ENCODE assay signal across 6 cellular contexts in the genomic region with DNA sequence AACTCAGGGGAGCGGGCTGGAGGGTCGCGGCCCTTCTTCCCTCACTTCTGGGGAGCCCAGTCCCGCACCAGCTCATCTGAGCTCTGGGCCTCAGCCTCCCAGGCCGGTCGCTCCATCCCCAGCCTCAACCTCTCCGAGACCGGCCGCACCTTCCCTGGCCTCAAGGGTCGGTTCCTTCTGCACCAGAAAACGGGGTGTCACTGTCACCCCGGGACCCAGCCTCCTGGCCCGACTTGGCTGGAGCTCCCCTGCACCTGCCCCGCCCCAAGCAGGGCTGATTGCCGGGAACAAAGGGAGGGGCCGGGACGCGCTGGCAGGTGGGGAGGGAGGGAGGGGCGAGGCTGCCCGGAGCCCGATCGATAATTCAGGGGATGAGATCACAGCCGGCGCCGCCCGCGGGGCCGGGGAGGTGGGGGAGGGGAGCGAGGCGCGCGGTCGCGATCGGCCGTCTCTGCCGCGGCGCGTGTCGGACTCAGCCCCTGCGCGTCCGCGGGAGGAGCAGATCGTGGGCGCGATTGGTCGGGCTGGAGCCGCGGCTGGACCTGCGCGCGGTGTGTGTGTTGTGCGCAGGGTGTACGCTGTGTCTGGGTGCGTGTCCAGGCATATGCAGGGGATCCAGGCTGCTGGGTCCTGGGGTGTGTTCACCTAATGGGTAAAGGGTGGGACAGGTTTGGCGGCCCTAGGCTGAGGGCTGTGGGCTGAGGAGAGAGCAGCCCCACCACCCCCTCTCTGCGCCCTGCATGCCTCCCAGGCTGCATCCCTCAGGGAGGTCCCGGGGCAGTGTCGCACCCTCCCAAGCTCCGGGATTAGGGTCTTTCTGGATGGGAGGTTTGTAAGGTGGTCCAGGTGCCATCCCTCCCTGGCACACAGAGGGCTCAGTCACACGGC. TPM values are rescaled to one million over a fixed set of nuclear protein-coding genes. Genes with fewer than 3 reads are reported as not detected.
DNase-seq lines count a peak whose midpoint lies in the region; ATAC-seq and TF ChIP-seq lines count a peak whose summit lies in the region.

No MANE protein-coding gene starts in this region.

- peaks cover 11% of the 10 kb centered on the region for H3K27me3 Mint-ChIP-seq in endothelial cell (ENCODE audit: unreplicated experiment)

- peak overlapping the region; percentile 83 for H3K4me3 Mint-ChIP-seq in endothelial cell (ENCODE audit: unreplicated experiment)

- no peaks in the 10 kb centered on the region for H3K4me1 Mint-ChIP-seq in endothelial cell (ENCODE audit: unreplicated experiment)

- H3K9me3 Mint-ChIP-seq in endothelial cell (ENCODE audit: unreplicated experiment), result no peaks in the 10 kb centered on the region

- ATAC-seq in sciatic nerve, result peak; percentile 47

- no peak for TF ChIP-seq CTCF in endothelial cell (IDR thresholded peaks at IDR 0.05; ENCODE audit: unreplicated experiment)

- H3K36me3 Mint-ChIP-seq in endothelial cell (ENCODE audit: low read depth, unreplicated experiment), result peaks cover 9% of the 10 kb centered on the region

- DNase-seq in NCI-H524 (lab: John Stamatoyannopoulos, UW), result peak; percentile 38 to 51
- DNase-seq in NCI-H524 treated with DMSO at 0.1 percent for 48 hours (lab: John Stamatoyannopoulos, UW), result no peak
- no peak for DNase-seq in endothelial cell (ENCODE audit: low spot score)
- DNase-seq in sciatic nerve (ENCODE audit: low spot score), result no peak
- DNase-seq in effector CD8-positive, alpha-beta T cell (lab: John Stamatoyannopoulos, UW), result no peak
- no peak for DNase-seq in ureter (ENCODE audit: low spot score)

- intact Hi-C loops in sciatic nerve (cut with DNase I), result no loop called here

- no peak overlapping the region for H3K27ac Mint-ChIP-seq in endothelial cell (ENCODE audit: unreplicated experiment)

RNA-seq across cellular contexts. Expression of gene SHC2, which starts 1.1 kb away (rescaled TPM):
- total RNA-seq in endothelial cell (ENCODE audit: unreplicated experiment) (46.9 TPM), sciatic nerve (31.6 TPM), ureter (27.6 TPM)

RNA-seq across cellular contexts. Expression of gene MADCAM1, which starts 34.4 kb away (rescaled TPM):
- total RNA-seq in endothelial cell (ENCODE audit: unreplicated experiment) (6.5 TPM), sciatic nerve (1.1 TPM), ureter (0.49 TPM)

RNA-seq across cellular contexts. Expression of gene TPGS1, which starts 45.4 kb away (rescaled TPM):
- total RNA-seq in endothelial cell (ENCODE audit: unreplicated experiment) (18.0 TPM), sciatic nerve (18.5 TPM), ureter (11.2 TPM)

RNA-seq across cellular contexts. Expression of gene C2CD4C, which starts 53.0 kb away (rescaled TPM):
- total RNA-seq in endothelial cell (ENCODE audit: unreplicated experiment) (1.2 TPM), sciatic nerve (2.8 TPM), ureter (1.1 TPM)

Comparison
In these comparisons a context has a peak if more than half of its experiments do, and no peak if none do; other contexts are left out.
1. DNase-seq: peak in NCI-H524 (2 of 2); none in NCI-H524 treated with DMSO at 0.1 percent for 48 hours (single experiment), endothelial cell (single experiment), sciatic nerve (single experiment), effector CD8-positive, alpha-beta T cell (single experiment) and ureter (single experiment).